In the genomic region with DNA sequence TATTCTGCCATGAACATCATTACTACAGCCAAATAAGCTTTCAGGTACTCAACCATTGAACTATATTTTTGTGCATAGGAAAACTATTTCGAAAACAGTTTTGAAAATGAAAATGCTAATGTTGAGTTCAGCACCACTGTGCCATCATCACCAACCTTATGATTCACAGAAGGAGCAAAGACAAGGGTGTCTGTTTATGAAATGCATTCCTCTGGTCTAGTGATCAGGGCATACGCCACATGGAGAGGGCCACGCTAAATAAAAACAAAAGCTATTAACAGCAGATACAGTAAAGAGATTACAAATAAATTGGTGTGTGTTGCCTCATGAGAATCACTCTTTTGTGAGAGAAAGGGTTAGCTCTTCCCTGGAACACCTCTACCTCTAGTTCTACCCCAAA, we compare ENCODE assay signal across 21 cellular contexts. TPM values are rescaled to one million over a fixed set of nuclear protein-coding genes. Genes with fewer than 3 reads are reported as not detected.
DNase-seq lines count a peak whose midpoint lies in the region; ATAC-seq and TF ChIP-seq lines count a peak whose summit lies in the region.
"Had no signal": no experiment of that assay in that cellular context is flagged by ENCODE, and none has a peak within 500 bp of the region (broad histone marks: within the 10 kb centered on the region; RNA-seq: fewer than 3 reads in every experiment).

No MANE protein-coding gene starts in this region.

- DNase-seq in heart left ventricle (no peak), left ventricle myocardium superior (no peak), coronary artery (ENCODE audit: low spot score) (no peak), smooth muscle cell (lab: John Stamatoyannopoulos, UW; ENCODE audit: unreplicated experiment) (no peak), GM10266 (ENCODE audit: extremely low spot score) (no peak)
- DNase-seq in stimulated activated CD4-positive, alpha-beta T cell treated with anti-CD3 and anti-CD28 coated beads, Interleukin-15, amount 100 ng/mL, for 24 hours = no peak
- DNase-seq: activated CD4-positive, alpha-beta T cell treated with anti-CD3 and anti-CD28 coated beads for 1 hour; activated CD8-positive, alpha-beta memory T cell treated with anti-CD3 and anti-CD28 coated beads for 24 hours; activated naive CD8-positive, alpha-beta T cell treated with anti-CD3 and anti-CD28 coated beads, Interleukin-2, amount 10 ng/mL, durations not matched to agents 7 days and 5 days; activated T-cell treated with anti-CD3 and anti-CD28 coated beads, Interleukin-2, amount 50 U/mL, for 48 hours; C1 segment of cervical spinal cord; gastrocnemius medialis; GDM1; GOT3; NCI-H1417 treated with DMSO at 0.1 percent for 48 hours; PC-3; psoas muscle; stimulated activated CD4-positive, alpha-beta T cell treated with anti-CD3 and anti-CD28 coated beads, Interleukin-12 subunit alpha, Interleukin-12 subunit beta, amount 100 ng/mL, for 4 hours; T1000 had no signal

- peaks cover 0 to 5% (median 0%) of the 10 kb centered on the region in 9 donors for H3K36me3 ChIP-seq in heart left ventricle
- no peaks in the 10 kb centered on the region for H3K36me3 ChIP-seq in smooth muscle cell (ENCODE audit: low read depth)
- H3K36me3 ChIP-seq: gastrocnemius medialis had no signal

- peaks cover 12% of the 10 kb centered on the region for H3F3A ChIP-seq in smooth muscle cell (ENCODE audit: low read depth)

- no peak overlapping the region for H2AFZ ChIP-seq in smooth muscle cell (ENCODE audit: low read depth)

- H3K27ac ChIP-seq in heart left ventricle = peak overlapping the region in 10 of 12 donors; percentile 14 to 75 (median 60)
- peak overlapping the region; percentile 45 to 66 for H3K27ac ChIP-seq in coronary artery
- H3K27ac ChIP-seq in smooth muscle cell (ENCODE audit: low read depth) = peak overlapping the region; percentile 84
- H3K27ac ChIP-seq: gastrocnemius medialis, psoas muscle had no signal

- peak overlapping the region; percentile 56 for H3K4me2 ChIP-seq in smooth muscle cell

- peaks cover 81% of the 10 kb centered on the region for H4K20me1 ChIP-seq in smooth muscle cell (ENCODE audit: low read depth)

- ATAC-seq in heart left ventricle = no peak
- ATAC-seq in left ventricle myocardium superior = no peak
- ATAC-seq in HG03103 (IDR thresholded peaks at IDR 0.05; ENCODE audit: low read depth, unreplicated experiment) = peak; percentile 45
- no peak for ATAC-seq in GM19395 (IDR thresholded peaks at IDR 0.05; ENCODE audit: unreplicated experiment)
- ATAC-seq: gastrocnemius medialis, PC-3, psoas muscle had no signal

- H3K27me3 ChIP-seq in heart left ventricle (no peaks in the 10 kb centered on the region), smooth muscle cell (ENCODE audit: low read depth) (no peaks in the 10 kb centered on the region)
- H3K27me3 ChIP-seq: gastrocnemius medialis had no signal

- 63 to 71% (median 68%) methylated on average over 3 of the region's 3 CpGs for WGBS in heart left ventricle, 4 donors
- 47% methylated on average over 3 of the region's 3 CpGs for WGBS in smooth muscle cell (ENCODE audit: low lambda C conversion rate)

- H3K4me3 ChIP-seq in heart left ventricle (no peak overlapping the region), coronary artery (no peak overlapping the region), smooth muscle cell (no peak overlapping the region)
- H3K4me3 ChIP-seq: gastrocnemius medialis, psoas muscle had no signal

- H3K4me1 ChIP-seq in heart left ventricle = peaks cover 5 to 84% (median 57%) of the 10 kb centered on the region in 12 donors
- peaks cover 51% of the 10 kb centered on the region for H3K4me1 ChIP-seq in smooth muscle cell (ENCODE audit: low read depth)

- no peak for TF ChIP-seq CTCF in heart left ventricle (IDR thresholded peaks at IDR 0.05)
- no peak for TF ChIP-seq CTCF in coronary artery (IDR thresholded peaks at IDR 0.05)
- no peak for TF ChIP-seq CTCF in smooth muscle cell (IDR thresholded peaks at IDR 0.05; ENCODE audit: borderline replicate concordance, insufficient read depth, poor library complexity, severe bottlenecking)
- no peak for TF ChIP-seq CTCF in GM10266 (IDR thresholded peaks at IDR 0.05; ENCODE audit: control insufficient read depth, insufficient read depth, low read depth, missing control alignments)

- H3K9me3 ChIP-seq in heart left ventricle (no peaks in the 10 kb centered on the region), smooth muscle cell (replicated peaks; ENCODE audit: low read depth) (no peaks in the 10 kb centered on the region)
- H3K9me3 ChIP-seq: gastrocnemius medialis, psoas muscle had no signal

- no peak for TF ChIP-seq POLR2A in heart left ventricle (IDR thresholded peaks at IDR 0.05)

- intact Hi-C loops in heart left ventricle (cut with DNase I) = loop anchor here in 3 of 10 donors (5.0 kb wide), 1 partner anchor 42 kb away; no protein-coding TSS in a partner anchor
- intact Hi-C loops in left ventricle myocardium superior (cut with micrococcal nuclease) = no loop called here

- peak overlapping the region; percentile 10 for H3K9ac ChIP-seq in smooth muscle cell (ENCODE audit: low read depth)

- H3K79me2 ChIP-seq in smooth muscle cell (ENCODE audit: low read depth) = peaks cover 93% of the 10 kb centered on the region

RNA-seq across cellular contexts. Expression of a gene that starts 43.2 kb away (rescaled TPM):
- 10 to 100 TPM in 1 of 9 donors, 1 to 10 TPM in 8; 1.1 to 10.7 (median 2.9) TPM for total RNA-seq in heart left ventricle
- 1 to 10 TPM in 1 of 2 donors, under 1 TPM in 1; 0.30 to 1.6 TPM for polyA plus RNA-seq in heart left ventricle
- 2.5 TPM for total RNA-seq in left ventricle myocardium superior
- 13.3 and 13.6 TPM in 2 replicates for total RNA-seq in smooth muscle cell
- polyA plus RNA-seq in smooth muscle cell = 5.1 and 6.2 TPM in 2 replicates

RNA-seq across cellular contexts. Expression of a gene that starts 45.3 kb away (rescaled TPM):
- total RNA-seq in heart left ventricle (100 to 1,000 TPM in 2 of 9 donors, 10 to 100 TPM in 7; 26.3 to 142 (median 83.7) TPM), left ventricle myocardium superior (66.1 TPM), smooth muscle cell (178 and 190 TPM in 2 replicates)
- polyA plus RNA-seq in heart left ventricle (10 to 100 TPM; 21.1 to 22.3 TPM), smooth muscle cell (57.8 and 82.7 TPM in 2 replicates)
